In the genomic region with DNA sequence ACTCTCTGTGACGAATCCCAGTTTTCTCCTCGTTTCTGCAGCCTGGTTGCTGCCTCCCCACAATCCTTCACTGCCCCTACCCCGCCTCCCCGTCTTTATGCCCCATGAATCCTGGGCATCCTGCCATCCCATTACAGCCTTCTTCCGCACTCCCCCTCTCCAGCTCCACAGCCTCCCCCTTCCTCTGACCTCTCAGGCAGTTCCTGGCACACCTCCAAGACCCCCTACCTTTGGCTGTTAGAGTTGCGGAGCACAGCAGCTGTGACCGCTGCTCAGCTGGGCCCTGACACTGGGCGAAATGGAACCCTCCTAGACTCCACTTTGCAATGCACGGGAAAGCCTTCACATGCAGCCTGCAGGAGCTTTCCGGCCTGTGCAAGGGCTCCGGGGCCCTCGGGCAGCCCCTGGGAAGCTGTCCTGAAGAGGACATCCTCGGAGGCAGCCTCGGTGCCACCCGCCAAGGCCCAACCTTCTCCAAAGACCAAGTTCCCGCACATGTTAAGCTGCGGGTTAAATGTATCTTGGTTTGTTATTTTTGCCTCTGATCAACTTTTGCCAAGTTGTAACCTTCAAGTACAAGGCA, we compare ENCODE assay signal across 1 cellular context.
TF ChIP-seq lines count a peak whose summit lies in the region.

No MANE protein-coding gene starts in this region.

TF ChIP-seq in HEK293, 187 proteins besides CTCF, POLR2A, EP300 and RAD21 (continued from another document and continues in another):
- TF ChIP-seq, protein P1, sequence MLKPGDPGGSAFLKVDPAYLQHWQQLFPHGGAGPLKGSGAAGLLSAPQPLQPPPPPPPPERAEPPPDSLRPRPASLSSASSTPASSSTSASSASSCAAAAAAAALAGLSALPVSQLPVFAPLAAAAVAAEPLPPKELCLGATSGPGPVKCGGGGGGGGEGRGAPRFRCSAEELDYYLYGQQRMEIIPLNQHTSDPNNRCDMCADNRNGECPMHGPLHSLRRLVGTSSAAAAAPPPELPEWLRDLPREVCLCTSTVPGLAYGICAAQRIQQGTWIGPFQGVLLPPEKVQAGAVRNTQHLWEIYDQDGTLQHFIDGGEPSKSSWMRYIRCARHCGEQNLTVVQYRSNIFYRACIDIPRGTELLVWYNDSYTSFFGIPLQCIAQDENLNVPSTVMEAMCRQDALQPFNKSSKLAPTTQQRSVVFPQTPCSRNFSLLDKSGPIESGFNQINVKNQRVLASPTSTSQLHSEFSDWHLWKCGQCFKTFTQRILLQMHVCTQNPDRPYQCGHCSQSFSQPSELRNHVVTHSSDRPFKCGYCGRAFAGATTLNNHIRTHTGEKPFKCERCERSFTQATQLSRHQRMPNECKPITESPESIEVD (tag by site-specific recombination; IDR thresholded peaks at IDR 0.05) = no peak
- TF ChIP-seq, protein P2, sequence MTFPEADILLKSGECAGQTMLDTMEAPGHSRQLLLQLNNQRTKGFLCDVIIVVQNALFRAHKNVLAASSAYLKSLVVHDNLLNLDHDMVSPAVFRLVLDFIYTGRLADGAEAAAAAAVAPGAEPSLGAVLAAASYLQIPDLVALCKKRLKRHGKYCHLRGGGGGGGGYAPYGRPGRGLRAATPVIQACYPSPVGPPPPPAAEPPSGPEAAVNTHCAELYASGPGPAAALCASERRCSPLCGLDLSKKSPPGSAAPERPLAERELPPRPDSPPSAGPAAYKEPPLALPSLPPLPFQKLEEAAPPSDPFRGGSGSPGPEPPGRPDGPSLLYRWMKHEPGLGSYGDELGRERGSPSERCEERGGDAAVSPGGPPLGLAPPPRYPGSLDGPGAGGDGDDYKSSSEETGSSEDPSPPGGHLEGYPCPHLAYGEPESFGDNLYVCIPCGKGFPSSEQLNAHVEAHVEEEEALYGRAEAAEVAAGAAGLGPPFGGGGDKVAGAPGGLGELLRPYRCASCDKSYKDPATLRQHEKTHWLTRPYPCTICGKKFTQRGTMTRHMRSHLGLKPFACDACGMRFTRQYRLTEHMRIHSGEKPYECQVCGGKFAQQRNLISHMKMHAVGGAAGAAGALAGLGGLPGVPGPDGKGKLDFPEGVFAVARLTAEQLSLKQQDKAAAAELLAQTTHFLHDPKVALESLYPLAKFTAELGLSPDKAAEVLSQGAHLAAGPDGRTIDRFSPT (tag by site-specific recombination; IDR thresholded peaks at IDR 0.05) = no peak
- TF ChIP-seq KLF1 (tag by site-specific recombination; IDR thresholded peaks at IDR 0.05) = no peak
- TF ChIP-seq MZF1 (tag by site-specific recombination; IDR thresholded peaks at IDR 0.05; ENCODE audit: borderline replicate concordance) = peak; percentile 60; the same call in 1 of the 2 replicates
- no peak for TF ChIP-seq ZNF394 (tag by site-specific recombination; IDR thresholded peaks at IDR 0.05; ENCODE audit: borderline replicate concordance)
- TF ChIP-seq, protein P3, sequence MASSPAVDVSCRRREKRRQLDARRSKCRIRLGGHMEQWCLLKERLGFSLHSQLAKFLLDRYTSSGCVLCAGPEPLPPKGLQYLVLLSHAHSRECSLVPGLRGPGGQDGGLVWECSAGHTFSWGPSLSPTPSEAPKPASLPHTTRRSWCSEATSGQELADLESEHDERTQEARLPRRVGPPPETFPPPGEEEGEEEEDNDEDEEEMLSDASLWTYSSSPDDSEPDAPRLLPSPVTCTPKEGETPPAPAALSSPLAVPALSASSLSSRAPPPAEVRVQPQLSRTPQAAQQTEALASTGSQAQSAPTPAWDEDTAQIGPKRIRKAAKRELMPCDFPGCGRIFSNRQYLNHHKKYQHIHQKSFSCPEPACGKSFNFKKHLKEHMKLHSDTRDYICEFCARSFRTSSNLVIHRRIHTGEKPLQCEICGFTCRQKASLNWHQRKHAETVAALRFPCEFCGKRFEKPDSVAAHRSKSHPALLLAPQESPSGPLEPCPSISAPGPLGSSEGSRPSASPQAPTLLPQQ (tag by site-specific recombination; IDR thresholded peaks at IDR 0.05) = no peak
- TF ChIP-seq ZNF571 (tag by site-specific recombination; IDR thresholded peaks at IDR 0.05) = no peak
- no peak for TF ChIP-seq BCL11B (tag by site-specific recombination; IDR thresholded peaks at IDR 0.05; ENCODE audit: low read depth)
- TF ChIP-seq ZEB2 (tag by site-specific recombination; IDR thresholded peaks at IDR 0.05) = peak; percentile 62
- no peak for TF ChIP-seq ZBTB7A (tag by site-specific recombination; IDR thresholded peaks at IDR 0.05; ENCODE audit: low read depth)
- peak; percentile 72 for TF ChIP-seq ZNF76 (tag by site-specific recombination; IDR thresholded peaks at IDR 0.05; ENCODE audit: borderline replicate concordance, low read depth)
- no peak for TF ChIP-seq ZNF426 (tag by site-specific recombination; IDR thresholded peaks at IDR 0.05)
- TF ChIP-seq KLF10 (tag by site-specific recombination; IDR thresholded peaks at IDR 0.05) = no peak
- TF ChIP-seq, protein P4, sequence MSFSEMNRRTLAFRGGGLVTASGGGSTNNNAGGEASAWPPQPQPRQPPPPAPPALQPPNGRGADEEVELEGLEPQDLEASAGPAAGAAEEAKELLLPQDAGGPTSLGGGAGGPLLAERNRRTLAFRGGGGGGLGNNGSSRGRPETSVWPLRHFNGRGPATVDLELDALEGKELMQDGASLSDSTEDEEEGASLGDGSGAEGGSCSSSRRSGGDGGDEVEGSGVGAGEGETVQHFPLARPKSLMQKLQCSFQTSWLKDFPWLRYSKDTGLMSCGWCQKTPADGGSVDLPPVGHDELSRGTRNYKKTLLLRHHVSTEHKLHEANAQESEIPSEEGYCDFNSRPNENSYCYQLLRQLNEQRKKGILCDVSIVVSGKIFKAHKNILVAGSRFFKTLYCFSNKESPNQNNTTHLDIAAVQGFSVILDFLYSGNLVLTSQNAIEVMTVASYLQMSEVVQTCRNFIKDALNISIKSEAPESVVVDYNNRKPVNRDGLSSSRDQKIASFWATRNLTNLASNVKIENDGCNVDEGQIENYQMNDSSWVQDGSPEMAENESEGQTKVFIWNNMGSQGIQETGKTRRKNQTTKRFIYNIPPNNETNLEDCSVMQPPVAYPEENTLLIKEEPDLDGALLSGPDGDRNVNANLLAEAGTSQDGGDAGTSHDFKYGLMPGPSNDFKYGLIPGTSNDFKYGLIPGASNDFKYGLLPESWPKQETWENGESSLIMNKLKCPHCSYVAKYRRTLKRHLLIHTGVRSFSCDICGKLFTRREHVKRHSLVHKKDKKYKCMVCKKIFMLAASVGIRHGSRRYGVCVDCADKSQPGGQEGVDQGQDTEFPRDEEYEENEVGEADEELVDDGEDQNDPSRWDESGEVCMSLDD (tag by site-specific recombination; IDR thresholded peaks at IDR 0.05) = no peak
- TF ChIP-seq ZBTB1 (tag by site-specific recombination; IDR thresholded peaks at IDR 0.05) = 0 out of 2 replicates have a peak, but pooled peaks have one; percentile 35
- 0 out of 2 replicates have a peak, but pooled peaks have one; percentile 24 for TF ChIP-seq ZBTB21 (tag by site-specific recombination; IDR thresholded peaks at IDR 0.05)
- TF ChIP-seq ZNF521 (tag by site-specific recombination; IDR thresholded peaks at IDR 0.05) = no peak
- no peak for TF ChIP-seq ZNF701 (tag by site-specific recombination; IDR thresholded peaks at IDR 0.05)
- TF ChIP-seq, protein P5, sequence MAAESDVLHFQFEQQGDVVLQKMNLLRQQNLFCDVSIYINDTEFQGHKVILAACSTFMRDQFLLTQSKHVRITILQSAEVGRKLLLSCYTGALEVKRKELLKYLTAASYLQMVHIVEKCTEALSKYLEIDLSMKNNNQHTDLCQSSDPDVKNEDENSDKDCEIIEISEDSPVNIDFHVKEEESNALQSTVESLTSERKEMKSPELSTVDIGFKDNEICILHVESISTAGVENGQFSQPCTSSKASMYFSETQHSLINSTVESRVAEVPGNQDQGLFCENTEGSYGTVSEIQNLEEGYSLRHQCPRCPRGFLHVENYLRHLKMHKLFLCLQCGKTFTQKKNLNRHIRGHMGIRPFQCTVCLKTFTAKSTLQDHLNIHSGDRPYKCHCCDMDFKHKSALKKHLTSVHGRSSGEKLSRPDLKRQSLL (tag by site-specific recombination; IDR thresholded peaks at IDR 0.05) = no peak
- no peak for TF ChIP-seq REPIN1 (tag by site-specific recombination; IDR thresholded peaks at IDR 0.05; ENCODE audit: low read depth)
- no peak for TF ChIP-seq ZNF10 (tag by site-specific recombination; IDR thresholded peaks at IDR 0.05)
- no peak for TF ChIP-seq ZNF544 (tag by site-specific recombination; IDR thresholded peaks at IDR 0.05)
- peak; percentile 72 for TF ChIP-seq ZNF341 (tag by site-specific recombination; IDR thresholded peaks at IDR 0.05; ENCODE audit: low read depth)
- TF ChIP-seq, protein P6, sequence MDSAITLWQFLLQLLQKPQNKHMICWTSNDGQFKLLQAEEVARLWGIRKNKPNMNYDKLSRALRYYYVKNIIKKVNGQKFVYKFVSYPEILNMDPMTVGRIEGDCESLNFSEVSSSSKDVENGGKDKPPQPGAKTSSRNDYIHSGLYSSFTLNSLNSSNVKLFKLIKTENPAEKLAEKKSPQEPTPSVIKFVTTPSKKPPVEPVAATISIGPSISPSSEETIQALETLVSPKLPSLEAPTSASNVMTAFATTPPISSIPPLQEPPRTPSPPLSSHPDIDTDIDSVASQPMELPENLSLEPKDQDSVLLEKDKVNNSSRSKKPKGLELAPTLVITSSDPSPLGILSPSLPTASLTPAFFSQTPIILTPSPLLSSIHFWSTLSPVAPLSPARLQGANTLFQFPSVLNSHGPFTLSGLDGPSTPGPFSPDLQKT (IDR thresholded peaks at IDR 0.05; ENCODE audit: borderline replicate concordance, low read depth, low read length) = no peak
- TF ChIP-seq, protein P7, sequence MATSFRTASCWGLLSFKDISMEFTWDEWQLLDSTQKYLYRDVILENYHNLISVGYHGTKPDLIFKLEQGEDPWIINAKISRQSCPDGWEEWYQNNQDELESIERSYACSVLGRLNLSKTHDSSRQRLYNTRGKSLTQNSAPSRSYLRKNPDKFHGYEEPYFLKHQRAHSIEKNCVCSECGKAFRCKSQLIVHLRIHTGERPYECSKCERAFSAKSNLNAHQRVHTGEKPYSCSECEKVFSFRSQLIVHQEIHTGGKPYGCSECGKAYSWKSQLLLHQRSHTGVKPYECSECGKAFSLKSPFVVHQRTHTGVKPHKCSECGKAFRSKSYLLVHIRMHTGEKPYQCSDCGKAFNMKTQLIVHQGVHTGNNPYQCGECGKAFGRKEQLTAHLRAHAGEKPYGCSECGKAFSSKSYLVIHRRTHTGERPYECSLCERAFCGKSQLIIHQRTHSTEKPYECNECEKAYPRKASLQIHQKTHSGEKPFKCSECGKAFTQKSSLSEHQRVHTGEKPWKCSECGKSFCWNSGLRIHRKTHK (tag by site-specific recombination; IDR thresholded peaks at IDR 0.05) = no peak
- TF ChIP-seq ZNF174 (tag by site-specific recombination; IDR thresholded peaks at IDR 0.05) = no peak
- TF ChIP-seq ZFP41 (tag by site-specific recombination; IDR thresholded peaks at IDR 0.05; ENCODE audit: borderline replicate concordance) = no peak
- TF ChIP-seq ZNF223 (tag by site-specific recombination; IDR thresholded peaks at IDR 0.05) = no peak
- TF ChIP-seq, protein P8, sequence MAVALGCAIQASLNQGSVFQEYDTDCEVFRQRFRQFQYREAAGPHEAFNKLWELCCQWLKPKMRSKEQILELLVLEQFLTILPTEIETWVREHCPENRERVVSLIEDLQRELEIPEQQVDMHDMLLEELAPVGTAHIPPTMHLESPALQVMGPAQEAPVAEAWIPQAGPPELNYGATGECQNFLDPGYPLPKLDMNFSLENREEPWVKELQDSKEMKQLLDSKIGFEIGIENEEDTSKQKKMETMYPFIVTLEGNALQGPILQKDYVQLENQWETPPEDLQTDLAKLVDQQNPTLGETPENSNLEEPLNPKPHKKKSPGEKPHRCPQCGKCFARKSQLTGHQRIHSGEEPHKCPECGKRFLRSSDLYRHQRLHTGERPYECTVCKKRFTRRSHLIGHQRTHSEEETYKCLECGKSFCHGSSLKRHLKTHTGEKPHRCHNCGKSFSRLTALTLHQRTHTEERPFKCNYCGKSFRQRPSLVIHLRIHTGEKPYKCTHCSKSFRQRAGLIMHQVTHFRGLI (tag by site-specific recombination; IDR thresholded peaks at IDR 0.05) = no peak
- TF ChIP-seq KLF8 (tag by site-specific recombination; IDR thresholded peaks at IDR 0.05) = no peak
- TF ChIP-seq ZNF548 (tag by site-specific recombination; IDR thresholded peaks at IDR 0.05) = no peak
- no peak for TF ChIP-seq ZNF146 (tag by site-specific recombination; IDR thresholded peaks at IDR 0.05)
- TF ChIP-seq ZNF112 (tag by site-specific recombination; IDR thresholded peaks at IDR 0.05) = no peak
- TF ChIP-seq ZNF555 (tag by site-specific recombination; conservative IDR thresholded peaks at IDR 0.05) = no peak
- no peak for TF ChIP-seq ZNF747 (tag by site-specific recombination; IDR thresholded peaks at IDR 0.05)
- no peak for TF ChIP-seq ZFHX2 (tag by site-specific recombination; conservative IDR thresholded peaks at IDR 0.05)
- TF ChIP-seq, protein P9, sequence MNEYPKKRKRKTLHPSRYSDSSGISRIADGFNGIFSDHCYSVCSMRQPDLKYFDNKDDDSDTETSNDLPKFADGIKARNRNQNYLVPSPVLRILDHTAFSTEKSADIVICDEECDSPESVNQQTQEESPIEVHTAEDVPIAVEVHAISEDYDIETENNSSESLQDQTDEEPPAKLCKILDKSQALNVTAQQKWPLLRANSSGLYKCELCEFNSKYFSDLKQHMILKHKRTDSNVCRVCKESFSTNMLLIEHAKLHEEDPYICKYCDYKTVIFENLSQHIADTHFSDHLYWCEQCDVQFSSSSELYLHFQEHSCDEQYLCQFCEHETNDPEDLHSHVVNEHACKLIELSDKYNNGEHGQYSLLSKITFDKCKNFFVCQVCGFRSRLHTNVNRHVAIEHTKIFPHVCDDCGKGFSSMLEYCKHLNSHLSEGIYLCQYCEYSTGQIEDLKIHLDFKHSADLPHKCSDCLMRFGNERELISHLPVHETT (tag by site-specific recombination; IDR thresholded peaks at IDR 0.05) = no peak
- no peak for TF ChIP-seq ZNF211 (tag by site-specific recombination; IDR thresholded peaks at IDR 0.05; ENCODE audit: low read depth)
- no peak for TF ChIP-seq ZNF624 (tag by site-specific recombination; IDR thresholded peaks at IDR 0.05)
